8 cellular contexts compared by ENCODE assay signal in genomic region chr1:100713027-100713426, GRCh38. TPM values are rescaled to one million over a fixed set of nuclear protein-coding genes. Genes with fewer than 3 reads are reported as not detected.
DNase-seq lines count a peak whose midpoint lies in the region; TF ChIP-seq lines count a peak whose summit lies in the region.
"Not testable (repeated sequence)": the region's sequence is repeated elsewhere in the genome, so short reads cannot be mapped to it uniquely, and the experiment has no call there.
"Had no signal": no experiment of that assay in that cellular context is flagged by ENCODE, and none has a peak within 500 bp of the region (broad histone marks: within the 10 kb centered on the region; RNA-seq: fewer than 3 reads in every experiment).

No MANE protein-coding gene starts in this region.

- peak overlapping the region; percentile 13 for H3K4me3 ChIP-seq in Loucy (ENCODE audit: low read length, poor library complexity, severe bottlenecking)

- not testable (repeated sequence) for H3F3A ChIP-seq in Loucy (ENCODE audit: low read depth)

- not testable (repeated sequence) for H3K4me1 Mint-ChIP-seq in activated naive CD4-positive, alpha-beta T cell treated with anti-CD3 and anti-CD28 coated beads for 36 hours (ENCODE audit: low read depth)

- not testable (repeated sequence) for H3K9ac ChIP-seq in Loucy (ENCODE audit: low read depth, low read length, poor library complexity, severe bottlenecking)

- peak; percentile 64 for DNase-seq in activated CD4-positive, alpha-beta T cell treated with anti-CD3 and anti-CD28 coated beads for 48 hours
- peak; percentile 22 for DNase-seq in activated T-cell treated with anti-CD3 and anti-CD28 coated beads for 1 hour (ENCODE audit: low read depth)
- peak; percentile 44 for DNase-seq in activated naive CD4-positive, alpha-beta T cell treated with anti-CD3 and anti-CD28 coated beads for 36 hours
- peak; percentile 80 for DNase-seq in glomerular visceral epithelial cell (ENCODE audit: extremely low spot score)
- DNase-seq in stimulated activated CD4-positive, alpha-beta T cell treated with anti-CD3 and anti-CD28 coated beads, Interleukin-12 subunit alpha, Interleukin-12 subunit beta, amount 100 ng/mL, for 48 hours (ENCODE audit: low read depth in 2 of 3, low spot score in 1 of 3): peak; percentile 27 to 37 (median 28)
- DNase-seq in stimulated activated CD8-positive, alpha-beta memory T cell treated with anti-CD3 and anti-CD28 coated beads, Interleukin-2, amount 100 ng/mL, for 1 hour (ENCODE audit: low read depth in 2 of 2): peak; percentile 48 to 71

- not testable (repeated sequence) for H3K4me3 Mint-ChIP-seq in activated naive CD4-positive, alpha-beta T cell treated with anti-CD3 and anti-CD28 coated beads for 36 hours

- not testable (repeated sequence) for H3K9me3 Mint-ChIP-seq in activated naive CD4-positive, alpha-beta T cell treated with anti-CD3 and anti-CD28 coated beads for 36 hours

- not testable (repeated sequence) for H3K27me3 Mint-ChIP-seq in activated naive CD4-positive, alpha-beta T cell treated with anti-CD3 and anti-CD28 coated beads for 36 hours (ENCODE audit: low read depth)

- H3K27ac Mint-ChIP-seq in activated naive CD4-positive, alpha-beta T cell treated with anti-CD3 and anti-CD28 coated beads for 36 hours: not testable (repeated sequence)

- H3K9me3 ChIP-seq in Loucy (ENCODE audit: insufficient read depth, low read depth, low read length): not testable (repeated sequence)

- H4K20me1 ChIP-seq in Loucy (ENCODE audit: insufficient read depth, low read length, poor library complexity, severe bottlenecking): not testable (repeated sequence)

- H3K4me1 ChIP-seq in Loucy (ENCODE audit: insufficient read depth, low read length, poor library complexity, severe bottlenecking): not testable (repeated sequence)

- not testable (repeated sequence) for TF ChIP-seq CTCF in Loucy (conservative IDR thresholded peaks at IDR 0.05; ENCODE audit: low read length)

- intact Hi-C loops in activated naive CD4-positive, alpha-beta T cell treated with anti-CD3 and anti-CD28 coated beads for 36 hours (cut with micrococcal nuclease): not testable (repeated sequence)

- CTCF ChIA-PET in activated naive CD4-positive, alpha-beta T cell treated with anti-CD3 and anti-CD28 coated beads for 36 hours (lab: Charles Lee): not testable (repeated sequence)

- not testable (repeated sequence) for H3K79me2 ChIP-seq in Loucy (ENCODE audit: insufficient read depth, low read length)

- not testable (repeated sequence) for H3K36me3 Mint-ChIP-seq in activated naive CD4-positive, alpha-beta T cell treated with anti-CD3 and anti-CD28 coated beads for 36 hours (ENCODE audit: low read depth)

- H3K27me3 ChIP-seq in Loucy (ENCODE audit: insufficient read depth, low read length, poor library complexity, severe bottlenecking): not testable (repeated sequence)

- H2AFZ ChIP-seq in Loucy (ENCODE audit: low read length): peak overlapping the region; percentile 39; the same call in 1 of the 2 replicates

- peak overlapping the region; percentile 35 for H3K4me2 ChIP-seq in Loucy (ENCODE audit: low read depth, low read length, poor library complexity, severe bottlenecking)

- H3K9me2 ChIP-seq in Loucy (replicated peaks; ENCODE audit: low read depth, low read length): not testable (repeated sequence)

- not testable (repeated sequence) for H3K36me3 ChIP-seq in Loucy (ENCODE audit: insufficient read depth, low read length)

RNA-seq across cellular contexts. Expression of gene VCAM1, which starts 6.5 kb away (rescaled TPM):
- total RNA-seq in activated naive CD4-positive, alpha-beta T cell treated with anti-CD3 and anti-CD28 coated beads for 36 hours: not detected
- total RNA-seq: WTC11 had no signal

Comparison
In these comparisons a context has a peak if more than half of its experiments do, and no peak if none do; other contexts are left out.
1. Peak in every context shown above with its lines: DNase-seq and H3K4me3 ChIP-seq.
2. DNase-seq: peak in every context shown above with its lines; median percentile 80 in glomerular visceral epithelial cell; 64 in activated CD4-positive, alpha-beta T cell treated with anti-CD3 and anti-CD28 coated beads for 48 hours; 60 in stimulated activated CD8-positive, alpha-beta memory T cell treated with anti-CD3 and anti-CD28 coated beads, Interleukin-2, amount 100 ng/mL, for 1 hour; 44 in activated naive CD4-positive, alpha-beta T cell treated with anti-CD3 and anti-CD28 coated beads for 36 hours; 28 in stimulated activated CD4-positive, alpha-beta T cell treated with anti-CD3 and anti-CD28 coated beads, Interleukin-12 subunit alpha, Interleukin-12 subunit beta, amount 100 ng/mL, for 48 hours; 22 in activated T-cell treated with anti-CD3 and anti-CD28 coated beads for 1 hour.